Comparison of ENCODE assay signal across 1 cellular context in the genomic region with DNA sequence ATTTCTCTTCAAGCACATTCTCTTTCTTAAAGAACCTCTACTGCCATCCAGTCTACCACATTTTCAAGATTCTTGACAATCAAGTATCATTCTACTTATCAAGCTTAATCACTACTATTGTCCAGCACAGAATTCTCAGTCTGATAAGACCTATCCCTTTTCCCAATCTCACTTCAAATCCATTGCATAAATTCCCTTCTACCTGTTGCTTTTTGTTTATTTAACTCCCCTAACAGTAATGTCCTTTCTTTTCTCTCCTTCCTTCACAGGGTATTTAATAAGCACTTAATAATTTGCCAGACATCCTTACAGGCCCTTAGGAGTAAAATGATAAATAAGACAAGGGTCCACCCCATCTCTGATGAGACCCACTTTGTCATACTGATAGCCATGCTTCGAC.
TF ChIP-seq lines count a peak whose summit lies in the region.

No MANE protein-coding gene starts in this region.

TF ChIP-seq in GM12878, 131 proteins besides CTCF, POLR2A, EP300 and RAD21:
- TF ChIP-seq NR2F1 (conservative IDR thresholded peaks at IDR 0.05) (no peak), HDAC6 (IDR thresholded peaks at IDR 0.05; ENCODE audit: unreplicated experiment) (no peak), RELA (IDR thresholded peaks at IDR 0.05; ENCODE audit: borderline replicate concordance, partially characterized antibody) (no peak), IRF4 (IDR thresholded peaks at IDR 0.05; ENCODE audit: low read depth, low read length) (no peak), CBFB (IDR thresholded peaks at IDR 0.05; ENCODE audit: low read depth) (no peak), CHD1 (IDR thresholded peaks at IDR 0.05; ENCODE audit: low read depth, low read length) (no peak)
